ENCODE assay signal across 2 cellular contexts in the genomic region with DNA sequence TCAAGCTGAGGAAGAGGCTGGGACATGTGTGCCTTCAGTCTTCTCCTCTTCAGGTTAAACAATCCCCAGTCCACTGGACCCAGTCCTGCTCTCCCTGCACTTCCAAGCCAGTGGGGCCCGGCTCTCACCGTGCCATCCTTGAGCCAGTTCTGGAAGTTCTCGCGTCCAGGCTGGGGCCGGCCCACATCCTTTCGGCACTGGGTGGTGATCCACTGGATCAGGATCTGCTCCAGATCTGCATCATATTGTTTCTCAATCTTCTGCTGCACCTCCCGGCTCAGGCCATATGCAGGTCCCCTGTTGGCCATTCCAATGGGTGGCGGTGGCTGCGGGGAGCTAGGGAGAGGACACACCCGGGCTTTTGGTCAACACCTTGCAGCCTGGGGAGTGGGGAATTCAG.
TF ChIP-seq lines count a peak whose summit lies in the region.

No MANE protein-coding gene starts in this region.

TF ChIP-seq in IMR-90, 13 proteins besides CTCF, POLR2A, EP300 and RAD21:
- TF ChIP-seq NFE2L2 (IDR thresholded peaks at IDR 0.05; ENCODE audit: low read depth, low read length) (no peak), CEBPB (IDR thresholded peaks at IDR 0.05; ENCODE audit: low read depth, low read length) (no peak)
- TF ChIP-seq, protein P1, sequence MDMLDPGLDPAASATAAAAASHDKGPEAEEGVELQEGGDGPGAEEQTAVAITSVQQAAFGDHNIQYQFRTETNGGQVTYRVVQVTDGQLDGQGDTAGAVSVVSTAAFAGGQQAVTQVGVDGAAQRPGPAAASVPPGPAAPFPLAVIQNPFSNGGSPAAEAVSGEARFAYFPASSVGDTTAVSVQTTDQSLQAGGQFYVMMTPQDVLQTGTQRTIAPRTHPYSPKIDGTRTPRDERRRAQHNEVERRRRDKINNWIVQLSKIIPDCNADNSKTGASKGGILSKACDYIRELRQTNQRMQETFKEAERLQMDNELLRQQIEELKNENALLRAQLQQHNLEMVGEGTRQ (IDR thresholded peaks at IDR 0.05; ENCODE audit: low read depth, low read length), result no peak

TF ChIP-seq in K562, 482 proteins besides CTCF, POLR2A, EP300 and RAD21:
- TF ChIP-seq ZNF76 (CRISPR knock-in tag; IDR thresholded peaks at IDR 0.05; ENCODE audit: borderline replicate concordance) (no peak), RBFOX2 (IDR thresholded peaks at IDR 0.05; ENCODE audit: low read depth, low read length) (peak; percentile 41)
